In the genomic region with DNA sequence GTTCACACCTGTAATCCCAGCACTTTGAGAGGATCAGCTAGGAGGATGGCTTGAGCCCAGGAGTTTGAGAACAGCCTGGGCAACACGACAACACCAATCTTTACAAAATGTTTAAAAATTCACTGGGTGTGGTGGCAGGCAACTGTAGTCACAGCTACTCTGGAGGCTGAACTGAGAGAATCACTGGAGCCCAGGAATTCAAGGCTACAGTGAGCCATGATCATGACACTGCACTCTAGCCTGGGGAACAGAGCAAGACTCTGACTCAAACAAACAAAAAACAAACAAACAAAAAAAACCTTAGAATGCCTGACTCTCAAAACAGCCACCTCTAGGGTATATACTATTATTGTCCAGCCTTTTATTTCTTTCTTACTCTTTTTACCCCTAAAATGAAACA, we compare ENCODE assay signal across 1 cellular context.
TF ChIP-seq lines count a peak whose summit lies in the region.

No MANE protein-coding gene starts in this region.

TF ChIP-seq in IMR-90, 13 proteins besides CTCF, POLR2A, EP300 and RAD21:
- TF ChIP-seq MXI1 (IDR thresholded peaks at IDR 0.05; ENCODE audit: borderline replicate concordance, low read depth, low read length) (no peak), FOS (IDR thresholded peaks at IDR 0.05; ENCODE audit: low read depth, low read length) (no peak), CEBPB (IDR thresholded peaks at IDR 0.05; ENCODE audit: low read depth, low read length) (no peak), NFE2L2 (IDR thresholded peaks at IDR 0.05; ENCODE audit: low read depth, low read length) (no peak), ELK1 (IDR thresholded peaks at IDR 0.05; ENCODE audit: borderline replicate concordance, low read depth, low read length) (no peak)
